Comparison of ENCODE assay signal across 2 cellular contexts in genomic region chr1:201848230-201848629, GRCh38.
A peak's percentile ranks its signal among the peaks of the same experiment; 100 is the strongest.
TF ChIP-seq lines count a peak whose summit lies in the region.

No MANE protein-coding gene starts in this region.

TF ChIP-seq in IMR-90, 13 proteins besides CTCF, POLR2A, EP300 and RAD21:
- no peak for TF ChIP-seq SMC3 (IDR thresholded peaks at IDR 0.05; ENCODE audit: low read depth, low read length)
- no peak for TF ChIP-seq MAZ (IDR thresholded peaks at IDR 0.05; ENCODE audit: borderline replicate concordance, low read depth, low read length)
- no peak for TF ChIP-seq RFX5 (IDR thresholded peaks at IDR 0.05; ENCODE audit: low read depth, low read length)
- no peak for TF ChIP-seq NFE2L2 (IDR thresholded peaks at IDR 0.05; ENCODE audit: low read depth, low read length)
- no peak for TF ChIP-seq FOS (IDR thresholded peaks at IDR 0.05; ENCODE audit: low read depth, low read length)
- no peak for TF ChIP-seq BHLHE40 (IDR thresholded peaks at IDR 0.05; ENCODE audit: low read depth, low read length)
- no peak for TF ChIP-seq RCOR1 (IDR thresholded peaks at IDR 0.05; ENCODE audit: insufficient replicate concordance, low read length)
- no peak for TF ChIP-seq CEBPB (IDR thresholded peaks at IDR 0.05; ENCODE audit: low read depth, low read length)
- no peak for TF ChIP-seq ELK1 (IDR thresholded peaks at IDR 0.05; ENCODE audit: borderline replicate concordance, low read depth, low read length)
- TF ChIP-seq MXI1 (IDR thresholded peaks at IDR 0.05; ENCODE audit: borderline replicate concordance, low read depth, low read length), result no peak
- no peak for TF ChIP-seq USF2 (IDR thresholded peaks at IDR 0.05; ENCODE audit: low read depth, low read length)
- TF ChIP-seq CHD1 (IDR thresholded peaks at IDR 0.05; ENCODE audit: low read depth, low read length), result no peak
- TF ChIP-seq MAFK (IDR thresholded peaks at IDR 0.05; ENCODE audit: low read depth, low read length), result no peak

TF ChIP-seq in HepG2, 621 proteins besides CTCF, POLR2A, EP300 and RAD21:
- TF ChIP-seq SOX6 (IDR thresholded peaks at IDR 0.05) (no peak), SOX6 (CRISPR knock-in tag; IDR thresholded peaks at IDR 0.05) (peak; percentile 52; the same call in 1 of the 2 replicates), ZMYM4 (CRISPR knock-in tag; IDR thresholded peaks at IDR 0.05) (peak; percentile 41; the same call in 1 of the 2 replicates), PAXIP1 (CRISPR knock-in tag; conservative IDR thresholded peaks at IDR 0.05) (peak; percentile 54), POGZ (CRISPR knock-in tag; IDR thresholded peaks at IDR 0.05) (0 out of 2 replicates have a peak, but pooled peaks have one; percentile 31), HOXA3 (CRISPR knock-in tag; IDR thresholded peaks at IDR 0.05) (0 out of 2 replicates have a peak, but pooled peaks have one; percentile 39), ZBTB38 (CRISPR knock-in tag; IDR thresholded peaks at IDR 0.05) (peak; percentile 57; the same call in 1 of the 2 replicates), SMARCE1 (IDR thresholded peaks at IDR 0.05; ENCODE audit: borderline replicate concordance) (no peak), MAZ (IDR thresholded peaks at IDR 0.05; ENCODE audit: borderline replicate concordance, low read depth, low read length) (no peak), MAZ (CRISPR knock-in tag; IDR thresholded peaks at IDR 0.05; ENCODE audit: low read depth) (no peak), ZNF30 (CRISPR knock-in tag; IDR thresholded peaks at IDR 0.05) (no peak), LCORL (IDR thresholded peaks at IDR 0.05) (no peak), LCORL (CRISPR knock-in tag; IDR thresholded peaks at IDR 0.05) (0 out of 2 replicates have a peak, but pooled peaks have one; percentile 31), CEBPG (CRISPR knock-in tag; IDR thresholded peaks at IDR 0.05) (peak; percentile 39; the same call in 1 of the 2 replicates), JUNB (CRISPR knock-in tag; IDR thresholded peaks at IDR 0.05; ENCODE audit: borderline replicate concordance) (no peak), CEBPB (IDR thresholded peaks at IDR 0.05; ENCODE audit: borderline replicate concordance, low read depth, low read length) (peak; percentile 50; the same call in 1 of the 2 replicates), HNF4G (IDR thresholded peaks at IDR 0.05; ENCODE audit: borderline replicate concordance, low read depth, low read length) (0 out of 2 replicates have a peak, but pooled peaks have one; percentile 38), HNF4G (CRISPR knock-in tag; IDR thresholded peaks at IDR 0.05; ENCODE audit: borderline replicate concordance, low read depth) (no peak), HNF4A (CRISPR knock-in tag; IDR thresholded peaks at IDR 0.05) (peak; percentile 48), SALL1 (CRISPR knock-in tag; IDR thresholded peaks at IDR 0.05) (peak; percentile 57; the same call in 1 of the 2 replicates)
TF ChIP-seq in HepG2: peak in this region for 12.
